In genomic region chr1:9289090-9289534, GRCh38 we compare ENCODE assay signal across 8 cellular contexts. TPM values are rescaled to one million over a fixed set of nuclear protein-coding genes. Genes with fewer than 3 reads are reported as not detected.
DNase-seq lines count a peak whose midpoint lies in the region; ATAC-seq, FAIRE-seq and TF ChIP-seq lines count a peak whose summit lies in the region.

No MANE protein-coding gene starts in this region.

- no peaks in the 10 kb centered on the region for H3F3A ChIP-seq in SU-DHL-6 (ENCODE audit: insufficient read depth)

- no peak overlapping the region for H3K9ac ChIP-seq in SU-DHL-6 (ENCODE audit: low read length)

- H3K36me3 Mint-ChIP-seq in activated naive CD8-positive, alpha-beta T cell treated with anti-CD3 and anti-CD28 coated beads for 36 hours: peaks cover 2% of the 10 kb centered on the region
- H3K36me3 Mint-ChIP-seq in immature natural killer cell: peaks cover 4 to 16% (median 5%) of the 10 kb centered on the region in 3 donors

- peak; percentile 94 for TF ChIP-seq CTCF in SU-DHL-6 (IDR thresholded peaks at IDR 0.05; ENCODE audit: insufficient read depth, low read length, poor library complexity, severe bottlenecking)

- H3K27ac Mint-ChIP-seq in activated naive CD8-positive, alpha-beta T cell treated with anti-CD3 and anti-CD28 coated beads for 36 hours: no peak overlapping the region
- peak overlapping the region in 1 of 6 donors; percentile 24 for H3K27ac Mint-ChIP-seq in immature natural killer cell

- H3K9me2 ChIP-seq in SU-DHL-6 (replicated peaks; ENCODE audit: insufficient read depth, low read length): no peaks in the 10 kb centered on the region

- no peak for TF ChIP-seq POLR2A in H54 (IDR thresholded peaks at IDR 0.05; ENCODE audit: low read depth, low read length)

- no peak for ATAC-seq in GM19328 (IDR thresholded peaks at IDR 0.05; ENCODE audit: unreplicated experiment)

- H3K27me3 Mint-ChIP-seq in activated naive CD8-positive, alpha-beta T cell treated with anti-CD3 and anti-CD28 coated beads for 36 hours: peaks cover 5% of the 10 kb centered on the region
- peaks cover 2 to 5% (median 4%) of the 10 kb centered on the region in 3 donors for H3K27me3 Mint-ChIP-seq in immature natural killer cell (ENCODE audit: low read depth in 3 of 3)

- no peaks in the 10 kb centered on the region for H3K27me3 ChIP-seq in SU-DHL-6 (ENCODE audit: low read length)

- H3K9me3 Mint-ChIP-seq in activated naive CD8-positive, alpha-beta T cell treated with anti-CD3 and anti-CD28 coated beads for 36 hours: peaks cover 7% of the 10 kb centered on the region
- peaks cover 9 to 18% (median 13%) of the 10 kb centered on the region in 6 donors for H3K9me3 Mint-ChIP-seq in immature natural killer cell

- no peaks in the 10 kb centered on the region for H3K79me2 ChIP-seq in SU-DHL-6 (ENCODE audit: insufficient read depth, low read length)

- no peaks in the 10 kb centered on the region for H4K20me1 ChIP-seq in SU-DHL-6 (ENCODE audit: low read depth, low read length)

- FAIRE-seq in H54 (lab: Jason Lieb, UNC): no peak

- no peaks in the 10 kb centered on the region for H3K36me3 ChIP-seq in SU-DHL-6 (ENCODE audit: low read length)

- DNase-seq in AML-193 (lab: John Stamatoyannopoulos, UW) (peak; percentile 43 to 48), H4 (ENCODE audit: low spot score) (peak; percentile 60), immature natural killer cell (peak; percentile 57 to 67 (median 65)), H54 (ENCODE audit: insufficient read length, low spot score) (no peak)
- peak; percentile 68 for DNase-seq in activated naive CD8-positive, alpha-beta T cell treated with anti-CD3 and anti-CD28 coated beads for 36 hours
- peak; percentile 90 for DNase-seq in stimulated activated CD4-positive, alpha-beta T cell treated with anti-CD3 and anti-CD28 coated beads, Interleukin-4, amount 100 ng/mL, for 24 hours

- H3K4me1 Mint-ChIP-seq in activated naive CD8-positive, alpha-beta T cell treated with anti-CD3 and anti-CD28 coated beads for 36 hours: peaks cover 9% of the 10 kb centered on the region
- H3K4me1 Mint-ChIP-seq in immature natural killer cell: peaks cover 24 to 32% of the 10 kb centered on the region in 2 donors

- no peak overlapping the region for H3K4me2 ChIP-seq in SU-DHL-6 (ENCODE audit: low read depth, low read length, poor library complexity, severe bottlenecking)

- H3K4me3 ChIP-seq in SU-DHL-6 (ENCODE audit: insufficient read depth, low read length, poor library complexity, severe bottlenecking): no peak overlapping the region

- no peak overlapping the region for H2AFZ ChIP-seq in SU-DHL-6 (ENCODE audit: low read depth, low read length, severe bottlenecking)

- H3K27ac ChIP-seq in SU-DHL-6 (ENCODE audit: low read depth, low read length): no peak overlapping the region

- H3K9me3 ChIP-seq in SU-DHL-6 (ENCODE audit: insufficient read depth, low read length): peaks cover 4% of the 10 kb centered on the region; the same call in 1 of the 2 replicates

- H3K4me3 Mint-ChIP-seq in activated naive CD8-positive, alpha-beta T cell treated with anti-CD3 and anti-CD28 coated beads for 36 hours: no peak overlapping the region
- no peak overlapping the region for H3K4me3 Mint-ChIP-seq in immature natural killer cell

RNA-seq across cellular contexts. Expression of gene SPSB1, which starts 3.6 kb away (rescaled TPM):
- 10.6 and 12.2 TPM in 2 replicates for total RNA-seq in H4 (2014; rRNA removed; shearing (Covaris generic))
- total RNA-seq in activated naive CD8-positive, alpha-beta T cell treated with anti-CD3 and anti-CD28 coated beads for 36 hours: under 1 TPM; 0.36 to 0.37 TPM
- polyA plus RNA-seq in immature natural killer cell: 1 to 10 TPM in 2 of 3 donors, not detected in 1; 2.4 to 6.6 TPM

RNA-seq across cellular contexts. Expression of gene H6PD, which starts 54.5 kb away (rescaled TPM):
- total RNA-seq in H4 (2014; rRNA removed; shearing (Covaris generic)): 10.0 and 10.3 TPM in 2 replicates
- 1 to 10 TPM; 5.7 to 5.9 TPM for total RNA-seq in activated naive CD8-positive, alpha-beta T cell treated with anti-CD3 and anti-CD28 coated beads for 36 hours
- 10 to 100 TPM in 1 of 3 donors, 1 to 10 TPM in 2; 6.2 to 15.4 (median 9.0) TPM for polyA plus RNA-seq in immature natural killer cell
